10 cellular contexts compared by ENCODE assay signal in genomic region chr13:52348983-52349780, GRCh38. TPM values are rescaled to one million over a fixed set of nuclear protein-coding genes. Genes with fewer than 3 reads are reported as not detected.
DNase-seq lines count a peak whose midpoint lies in the region; ATAC-seq and TF ChIP-seq lines count a peak whose summit lies in the region.
"Had no signal": no experiment of that assay in that cellular context is flagged by ENCODE, and none has a peak within 500 bp of the region (broad histone marks: within the 10 kb centered on the region; RNA-seq: fewer than 3 reads in every experiment).

No MANE protein-coding gene starts in this region.

- no peaks in the 10 kb centered on the region for H3K27me3 Mint-ChIP-seq in osteocyte (ENCODE audit: unreplicated experiment)

- H3K4me1 Mint-ChIP-seq in osteocyte (ENCODE audit: unreplicated experiment) = peaks cover 53% of the 10 kb centered on the region
- H3K4me1 Mint-ChIP-seq: activated B cell treated with CpG ODN at 0.5 μM for 24 hours had no signal

- peak overlapping the region; percentile 54 for H3K27ac Mint-ChIP-seq in osteocyte (ENCODE audit: unreplicated experiment)
- H3K27ac Mint-ChIP-seq: activated B cell treated with CpG ODN at 0.5 μM for 24 hours had no signal

- no peak overlapping the region for H3K4me3 ChIP-seq in astrocyte of the spinal cord (ENCODE audit: low read depth, low read length)

- no peaks in the 10 kb centered on the region for H3K9me3 Mint-ChIP-seq in osteocyte (ENCODE audit: unreplicated experiment)

- TF ChIP-seq CTCF in astrocyte of the spinal cord (IDR thresholded peaks at IDR 0.05; ENCODE audit: low read depth, low read length) (no peak), osteocyte (IDR thresholded peaks at IDR 0.05) (no peak)

- H3K4me3 Mint-ChIP-seq in osteocyte (ENCODE audit: unreplicated experiment) = no peak overlapping the region
- H3K4me3 Mint-ChIP-seq: activated B cell treated with CpG ODN at 0.5 μM for 24 hours had no signal

- ATAC-seq in HG02759 (IDR thresholded peaks at IDR 0.05; ENCODE audit: unreplicated experiment) = peak; percentile 68

- DNase-seq in EL = peak; percentile 83
- peak; percentile 57 for DNase-seq in astrocyte of the spinal cord (ENCODE audit: low read depth, low spot score)
- no peak for DNase-seq in osteocyte (ENCODE audit: extremely low spot score, unreplicated experiment)
- DNase-seq in activated gamma-delta T cell (lab: John Stamatoyannopoulos, UW) = no peak
- DNase-seq in NCI-H1105 (lab: John Stamatoyannopoulos, UW) = no peak
- no peak for DNase-seq in HuH-7 (ENCODE audit: low spot score)
- DNase-seq: activated B cell treated with CpG ODN at 0.5 μM for 24 hours, cortex of kidney, NCI-H2227 treated with DMSO at 0.1 percent for 48 hours had no signal

- no peaks in the 10 kb centered on the region for H3K36me3 Mint-ChIP-seq in osteocyte (ENCODE audit: unreplicated experiment)

- in situ Hi-C loops in astrocyte of the spinal cord (cut with HindIII; ENCODE audit: low sequenced_read_pairs) = no loop called here

RNA-seq across cellular contexts. Expression of gene THSD1, which starts 56.8 kb away (rescaled TPM):
- total RNA-seq in osteocyte = 3.1 and 3.7 TPM in 2 replicates

Comparison
In these comparisons a context has a peak if more than half of its experiments do, and no peak if none do; other contexts are left out.
1. DNase-seq: peak in EL (single experiment) and astrocyte of the spinal cord (single experiment); none in osteocyte (single experiment), activated gamma-delta T cell (single experiment), NCI-H1105 (single experiment) and HuH-7 (single experiment).